In the genomic region with DNA sequence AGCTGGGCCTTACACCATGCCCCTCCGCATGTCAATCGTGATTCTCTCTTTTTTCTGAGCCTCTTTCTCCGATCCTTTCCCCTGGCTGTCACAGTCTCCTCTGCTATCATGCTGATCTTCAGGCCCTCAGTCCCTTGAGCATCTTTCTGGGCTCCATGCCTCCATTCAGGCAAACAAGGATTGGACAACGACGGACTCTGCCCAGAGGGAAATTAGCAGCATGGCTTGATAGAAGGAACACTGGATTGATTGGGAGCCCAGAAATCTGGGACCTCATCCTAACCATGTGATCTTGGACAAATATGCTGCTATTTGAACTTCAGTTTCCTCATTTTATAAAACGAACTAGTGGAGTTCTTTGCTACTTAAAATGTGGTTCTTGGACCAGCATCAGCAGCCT, we compare ENCODE assay signal across 22 cellular contexts. TPM values are rescaled to one million over a fixed set of nuclear protein-coding genes. Genes with fewer than 3 reads are reported as not detected.
DNase-seq lines count a peak whose midpoint lies in the region; ATAC-seq and TF ChIP-seq lines count a peak whose summit lies in the region.
"Had no signal": no experiment of that assay in that cellular context is flagged by ENCODE, and none has a peak within 500 bp of the region (broad histone marks: within the 10 kb centered on the region; RNA-seq: fewer than 3 reads in every experiment).

No MANE protein-coding gene starts in this region.

- H3K27me3 ChIP-seq in right atrium auricular region (no peaks in the 10 kb centered on the region), dorsolateral prefrontal cortex (no peaks in the 10 kb centered on the region), testis (no peaks in the 10 kb centered on the region), adrenal gland (no peaks in the 10 kb centered on the region)
- H3K27me3 ChIP-seq: upper lobe of left lung had no signal

- ATAC-seq in Right ventricle myocardium inferior = no peak
- ATAC-seq in HG02852 (IDR thresholded peaks at IDR 0.05; ENCODE audit: unreplicated experiment) = no peak
- ATAC-seq: CD8-positive, alpha-beta T cell; natural killer cell treated with Interleukin-12 subunit alpha and Interleukin-12 subunit beta and Interleukin-15 and Interleukin-18, amount 100 ng/mL, for 72 hours had no signal

- DNase-seq in Right ventricle myocardium inferior (ENCODE audit: missing footprints) = peak; percentile 13
- DNase-seq in right atrium auricular region (ENCODE audit: low spot score) = no peak
- peak in 3 of 10 donors; percentile 41 to 54 (median 50) for DNase-seq in dorsolateral prefrontal cortex
- peak; percentile 47 for DNase-seq in midbrain (lab: John Stamatoyannopoulos, UW)
- DNase-seq in testis = peak; percentile 30
- no peak for DNase-seq in adrenal gland
- DNase-seq in ecto neural progenitor cell (ENCODE audit: low spot score) = no peak
- DNase-seq: activated CD4-positive, alpha-beta T cell treated with anti-CD3 and anti-CD28 coated beads, Interleukin-2, amount 50 U/mL, for 1 hour; activated naive CD4-positive, alpha-beta T cell treated with anti-CD3 and anti-CD28 coated beads, Interleukin-2, amount 10 ng/mL, durations not matched to agents 7 days and 5 days; CD8-positive, alpha-beta T cell; effector CD4-positive, alpha-beta T cell; H7; Karpas-422; NCI-H1694 treated with DMSO at 0.1 percent for 48 hours; NCI-H2171; NCI-H526; upper lobe of left lung had no signal

- intact Hi-C loops in Right ventricle myocardium inferior (cut with DNase I) (loop anchor here (5.0 kb wide), 1 partner anchor 101 kb away; no protein-coding TSS in a partner anchor), dorsolateral prefrontal cortex (cut with DNase I) (loop anchor here in 1 of 2 donors (10.0 kb wide), 1 partner anchor 314 kb away; no protein-coding TSS in a partner anchor), testis (cut with DNase I; ENCODE audit: low total_unique reads) (no loop called here), adrenal gland (cut with DNase I) (no loop called here)

- H3K9me3 ChIP-seq in right atrium auricular region = no peaks in the 10 kb centered on the region
- H3K9me3 ChIP-seq in testis = no peaks in the 10 kb centered on the region
- no peaks in the 10 kb centered on the region for H3K9me3 ChIP-seq in adrenal gland (replicated peaks in 1 of 3)
- H3K9me3 ChIP-seq: upper lobe of left lung had no signal

- peaks cover 0 to 46% of the 10 kb centered on the region in 2 donors for H3K4me1 ChIP-seq in right atrium auricular region
- peaks cover 4% of the 10 kb centered on the region for H3K4me1 ChIP-seq in testis
- H3K4me1 ChIP-seq in adrenal gland (replicated peaks in 1 of 2) = no peaks in the 10 kb centered on the region

- 53 to 70% methylated on average over 6 of the region's 6 CpGs for WGBS in testis, 2 donors
- WGBS in adrenal gland, 4 donors = 68 to 78% (median 70%) methylated on average over 6 of the region's 6 CpGs

- no peak overlapping the region for H3K4me3 ChIP-seq in right atrium auricular region
- no peak overlapping the region for H3K4me3 ChIP-seq in dorsolateral prefrontal cortex
- no peak overlapping the region for H3K4me3 ChIP-seq in testis
- no peak overlapping the region for H3K4me3 ChIP-seq in adrenal gland
- H3K4me3 ChIP-seq: upper lobe of left lung had no signal

- TF ChIP-seq CTCF in right atrium auricular region (IDR thresholded peaks at IDR 0.05) (no peak), dorsolateral prefrontal cortex (IDR thresholded peaks at IDR 0.05 in 54 of 56, conservative IDR thresholded peaks at IDR 0.05 in 2 of 56; ENCODE audit: low read depth in 1 of 56, partially characterized antibody in 56 of 56) (peak in 1 of 56 donors; percentile 17), testis (IDR thresholded peaks at IDR 0.05) (no peak), adrenal gland (IDR thresholded peaks at IDR 0.05) (no peak)

- H3K27ac ChIP-seq in right atrium auricular region = no peak overlapping the region
- peak overlapping the region in 36 of 59 donors; percentile 8 to 80 (median 43) for H3K27ac ChIP-seq in dorsolateral prefrontal cortex
- H3K27ac ChIP-seq in testis = no peak overlapping the region
- H3K27ac ChIP-seq in adrenal gland = no peak overlapping the region
- H3K27ac ChIP-seq: 22Rv1, epithelial cell of prostate, upper lobe of left lung had no signal

- no peaks in the 10 kb centered on the region for H3K36me3 ChIP-seq in right atrium auricular region
- no peaks in the 10 kb centered on the region for H3K36me3 ChIP-seq in testis (ENCODE audit: low read depth, missing control alignments)
- H3K36me3 ChIP-seq in adrenal gland (replicated peaks in 1 of 2) = no peaks in the 10 kb centered on the region
- H3K36me3 ChIP-seq: upper lobe of left lung had no signal

- TF ChIP-seq POLR2A in testis (IDR thresholded peaks at IDR 0.05) (no peak), adrenal gland (IDR thresholded peaks at IDR 0.05) (no peak)

RNA-seq across cellular contexts. Expression of a gene that starts 19.6 kb away (rescaled TPM):
- 18.3 TPM for total RNA-seq in Right ventricle myocardium inferior
- 10 to 100 TPM; 19.6 to 35.7 TPM for total RNA-seq in right atrium auricular region
- 10 to 100 TPM; 32.6 to 65.4 (median 44.1) TPM for total RNA-seq in dorsolateral prefrontal cortex
- 10 to 100 TPM; 82.4 to 85.3 TPM for total RNA-seq in testis
- polyA plus RNA-seq in testis (ENCODE audit: insufficient read depth, low read depth, low replicate concordance) = 38.8 TPM
- total RNA-seq in adrenal gland = 10 to 100 TPM; 19.6 to 47.9 (median 35.0) TPM
- polyA plus RNA-seq in adrenal gland = 10 to 100 TPM; 16.2 to 22.7 (median 18.7) TPM

RNA-seq across cellular contexts. Expression of a gene that starts 35.0 kb away (rescaled TPM):
- not detected for total RNA-seq in Right ventricle myocardium inferior
- under 1 TPM in 1 of 2 donors, not detected in 1; 0.35 TPM for total RNA-seq in right atrium auricular region
- total RNA-seq in dorsolateral prefrontal cortex = 10 to 100 TPM; 10.5 to 57.6 (median 32.5) TPM
- total RNA-seq in testis = 1 to 10 TPM in 1 of 2 donors, under 1 TPM in 1; 0.79 to 2.1 TPM
- polyA plus RNA-seq in testis (ENCODE audit: insufficient read depth, low read depth, low replicate concordance) = 0.53 TPM
- 1 to 10 TPM in 1 of 8 donors, under 1 TPM in 1, not detected in 6; 0.14 to 1.0 TPM for total RNA-seq in adrenal gland
- under 1 TPM; 0.18 to 0.88 (median 0.47) TPM for polyA plus RNA-seq in adrenal gland
- total RNA-seq: fibroblast of villous mesenchyme; natural killer cell treated with Interleukin-12 subunit alpha and Interleukin-12 subunit beta and Interleukin-15 and Interleukin-18, amount 100 ng/mL, for 72 hours had no signal

Comparison
In these comparisons a context has a peak if more than half of its experiments do, and no peak if none do; other contexts are left out.
1. DNase-seq: peak in Right ventricle myocardium inferior (single experiment), midbrain (single experiment) and testis (single experiment); none in right atrium auricular region (single experiment), adrenal gland (0 of 7) and ecto neural progenitor cell (single experiment).
2. H3K27ac ChIP-seq: peak in dorsolateral prefrontal cortex (36 of 59); none in right atrium auricular region (0 of 2), testis (0 of 2) and adrenal gland (0 of 5).